1 cellular context compared by ENCODE assay signal in genomic region chr5:140828402-140828737, GRCh38.
TF ChIP-seq lines count a peak whose summit lies in the region.

No MANE protein-coding gene starts in this region.

TF ChIP-seq in GM23338, 12 proteins besides CTCF, POLR2A, EP300 and RAD21 (continued from another document):
- TF ChIP-seq REST (IDR thresholded peaks at IDR 0.05; ENCODE audit: unreplicated experiment) (no peak), EZH2 (IDR thresholded peaks at IDR 0.05; ENCODE audit: low read depth, unreplicated experiment) (no peak), EZH2phosphoT487 (IDR thresholded peaks at IDR 0.05; ENCODE audit: unreplicated experiment) (no peak), JUNB (IDR thresholded peaks at IDR 0.05; ENCODE audit: unreplicated experiment) (no peak), ZNF114 (CRISPR knock-in tag; IDR thresholded peaks at IDR 0.05) (no peak), STAT1 (IDR thresholded peaks at IDR 0.05; ENCODE audit: unreplicated experiment) (no peak), ZNF331 (CRISPR knock-in tag; IDR thresholded peaks at IDR 0.05; ENCODE audit: low read depth) (no peak)
- TF ChIP-seq, protein P1, sequence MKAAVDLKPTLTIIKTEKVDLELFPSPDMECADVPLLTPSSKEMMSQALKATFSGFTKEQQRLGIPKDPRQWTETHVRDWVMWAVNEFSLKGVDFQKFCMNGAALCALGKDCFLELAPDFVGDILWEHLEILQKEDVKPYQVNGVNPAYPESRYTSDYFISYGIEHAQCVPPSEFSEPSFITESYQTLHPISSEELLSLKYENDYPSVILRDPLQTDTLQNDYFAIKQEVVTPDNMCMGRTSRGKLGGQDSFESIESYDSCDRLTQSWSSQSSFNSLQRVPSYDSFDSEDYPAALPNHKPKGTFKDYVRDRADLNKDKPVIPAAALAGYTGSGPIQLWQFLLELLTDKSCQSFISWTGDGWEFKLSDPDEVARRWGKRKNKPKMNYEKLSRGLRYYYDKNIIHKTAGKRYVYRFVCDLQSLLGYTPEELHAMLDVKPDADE (IDR thresholded peaks at IDR 0.05) = no peak
- TF ChIP-seq, protein P2, sequence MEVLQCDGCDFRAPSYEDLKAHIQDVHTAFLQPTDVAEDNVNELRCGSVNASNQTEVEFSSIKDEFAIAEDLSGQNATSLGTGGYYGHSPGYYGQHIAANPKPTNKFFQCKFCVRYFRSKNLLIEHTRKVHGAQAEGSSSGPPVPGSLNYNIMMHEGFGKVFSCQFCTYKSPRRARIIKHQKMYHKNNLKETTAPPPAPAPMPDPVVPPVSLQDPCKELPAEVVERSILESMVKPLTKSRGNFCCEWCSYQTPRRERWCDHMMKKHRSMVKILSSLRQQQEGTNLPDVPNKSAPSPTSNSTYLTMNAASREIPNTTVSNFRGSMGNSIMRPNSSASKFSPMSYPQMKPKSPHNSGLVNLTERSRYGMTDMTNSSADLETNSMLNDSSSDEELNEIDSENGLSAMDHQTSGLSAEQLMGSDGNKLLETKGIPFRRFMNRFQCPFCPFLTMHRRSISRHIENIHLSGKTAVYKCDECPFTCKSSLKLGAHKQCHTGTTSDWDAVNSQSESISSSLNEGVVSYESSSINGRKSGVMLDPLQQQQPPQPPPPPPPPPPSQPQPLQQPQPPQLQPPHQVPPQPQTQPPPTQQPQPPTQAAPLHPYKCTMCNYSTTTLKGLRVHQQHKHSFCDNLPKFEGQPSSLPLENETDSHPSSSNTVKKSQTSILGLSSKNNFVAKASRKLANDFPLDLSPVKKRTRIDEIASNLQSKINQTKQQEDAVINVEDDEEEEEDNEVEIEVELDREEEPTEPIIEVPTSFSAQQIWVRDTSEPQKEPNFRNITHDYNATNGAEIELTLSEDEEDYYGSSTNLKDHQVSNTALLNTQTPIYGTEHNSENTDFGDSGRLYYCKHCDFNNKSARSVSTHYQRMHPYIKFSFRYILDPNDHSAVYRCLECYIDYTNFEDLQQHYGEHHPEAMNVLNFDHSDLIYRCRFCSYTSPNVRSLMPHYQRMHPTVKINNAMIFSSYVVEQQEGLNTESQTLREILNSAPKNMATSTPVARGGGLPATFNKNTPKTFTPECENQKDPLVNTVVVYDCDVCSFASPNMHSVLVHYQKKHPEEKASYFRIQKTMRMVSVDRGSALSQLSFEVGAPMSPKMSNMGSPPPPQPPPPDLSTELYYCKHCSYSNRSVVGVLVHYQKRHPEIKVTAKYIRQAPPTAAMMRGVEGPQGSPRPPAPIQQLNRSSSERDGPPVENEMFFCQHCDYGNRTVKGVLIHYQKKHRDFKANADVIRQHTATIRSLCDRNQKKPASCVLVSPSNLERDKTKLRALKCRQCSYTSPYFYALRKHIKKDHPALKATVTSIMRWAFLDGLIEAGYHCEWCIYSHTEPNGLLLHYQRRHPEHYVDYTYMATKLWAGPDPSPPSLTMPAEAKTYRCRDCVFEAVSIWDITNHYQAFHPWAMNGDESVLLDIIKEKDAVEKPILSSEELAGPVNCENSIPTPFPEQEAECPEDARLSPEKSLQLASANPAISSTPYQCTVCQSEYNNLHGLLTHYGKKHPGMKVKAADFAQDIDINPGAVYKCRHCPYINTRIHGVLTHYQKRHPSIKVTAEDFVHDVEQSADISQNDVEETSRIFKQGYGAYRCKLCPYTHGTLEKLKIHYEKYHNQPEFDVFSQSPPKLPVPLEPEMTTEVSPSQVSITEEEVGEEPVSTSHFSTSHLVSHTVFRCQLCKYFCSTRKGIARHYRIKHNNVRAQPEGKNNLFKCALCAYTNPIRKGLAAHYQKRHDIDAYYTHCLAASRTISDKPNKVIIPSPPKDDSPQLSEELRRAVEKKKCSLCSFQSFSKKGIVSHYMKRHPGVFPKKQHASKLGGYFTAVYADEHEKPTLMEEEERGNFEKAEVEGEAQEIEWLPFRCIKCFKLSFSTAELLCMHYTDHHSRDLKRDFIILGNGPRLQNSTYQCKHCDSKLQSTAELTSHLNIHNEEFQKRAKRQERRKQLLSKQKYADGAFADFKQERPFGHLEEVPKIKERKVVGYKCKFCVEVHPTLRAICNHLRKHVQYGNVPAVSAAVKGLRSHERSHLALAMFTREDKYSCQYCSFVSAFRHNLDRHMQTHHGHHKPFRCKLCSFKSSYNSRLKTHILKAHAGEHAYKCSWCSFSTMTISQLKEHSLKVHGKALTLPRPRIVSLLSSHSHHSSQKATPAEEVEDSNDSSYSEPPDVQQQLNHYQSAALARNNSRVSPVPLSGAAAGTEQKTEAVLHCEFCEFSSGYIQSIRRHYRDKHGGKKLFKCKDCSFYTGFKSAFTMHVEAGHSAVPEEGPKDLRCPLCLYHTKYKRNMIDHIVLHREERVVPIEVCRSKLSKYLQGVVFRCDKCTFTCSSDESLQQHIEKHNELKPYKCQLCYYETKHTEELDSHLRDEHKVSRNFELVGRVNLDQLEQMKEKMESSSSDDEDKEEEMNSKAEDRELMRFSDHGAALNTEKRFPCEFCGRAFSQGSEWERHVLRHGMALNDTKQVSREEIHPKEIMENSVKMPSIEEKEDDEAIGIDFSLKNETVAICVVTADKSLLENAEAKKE (CRISPR knock-in tag; IDR thresholded peaks at IDR 0.05) = no peak
